In the genomic region with DNA sequence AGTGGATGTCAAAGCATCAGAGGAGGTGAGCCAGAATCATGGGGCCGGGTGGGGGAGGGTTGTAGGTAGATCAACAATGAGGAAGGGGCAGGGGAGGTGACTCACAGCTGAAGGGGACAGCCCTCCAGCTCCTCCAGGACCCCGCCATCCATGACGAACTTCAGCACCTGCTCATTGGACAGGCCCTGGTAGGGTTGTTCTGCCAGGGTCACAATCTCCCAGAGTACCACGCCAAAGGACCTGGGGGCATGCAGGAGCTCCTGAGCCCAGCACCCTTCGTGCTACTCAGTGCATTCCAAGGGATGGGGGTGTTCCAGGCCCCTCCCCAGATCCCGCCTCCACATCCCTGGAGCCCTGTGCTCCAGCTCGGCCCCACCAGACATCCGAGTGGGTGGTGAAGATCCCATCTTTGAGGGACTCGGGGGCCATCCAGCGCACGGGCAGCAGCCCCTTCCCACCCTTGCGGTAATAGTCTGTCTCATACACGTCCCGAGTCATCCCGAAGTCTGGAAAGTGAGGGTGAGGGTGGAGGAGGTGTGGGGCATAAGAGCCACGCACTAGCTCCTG, we compare ENCODE assay signal across 24 cellular contexts. TPM values are rescaled to one million over a fixed set of nuclear protein-coding genes. Genes with fewer than 3 reads are reported as not detected.
"Had no signal": no experiment of that assay in that cellular context is flagged by ENCODE, and none has a peak within 500 bp of the region (broad histone marks: within the 10 kb centered on the region; RNA-seq: fewer than 3 reads in every experiment).

No MANE protein-coding gene starts in this region.

- H3K4me1 ChIP-seq: prostate gland had no signal

- H3K27ac ChIP-seq: adrenal gland, esophagus muscularis mucosa, left lung, prostate gland, right atrium auricular region, tibial artery had no signal

- H3K4me3 ChIP-seq: adrenal gland, esophagus muscularis mucosa, left lung, prostate gland, right atrium auricular region, tibial artery had no signal

- ATAC-seq: activated naive CD4-positive, alpha-beta T cell treated with anti-CD3 and anti-CD28 coated beads, Interleukin-2, amount 50 U/mL, for 72 hours; left lung; stimulated activated naive CD8-positive, alpha-beta T cell treated with anti-CD3 and anti-CD28 coated beads, Interleukin-15, Interleukin-2, amounts not matched to agents 100 U/mL and 50 U/mL, for 24 hours; WTC11 had no signal

- H3K36me3 ChIP-seq: adrenal gland, esophagus muscularis mucosa, left lung, prostate gland, right atrium auricular region, tibial artery had no signal

- DNase-seq: activated CD4-positive, alpha-beta memory T cell treated with anti-CD3 and anti-CD28 coated beads for 36 hours; activated CD4-positive, alpha-beta T cell treated with anti-CD3 and anti-CD28 coated beads for 4 hours; activated gamma-delta T cell treated with Interleukin-2 at 50 U/mL for 16 hours; activated T-cell treated with anti-CD3 and anti-CD28 coated beads for 4 hours; adrenal gland; effector CD8-positive, alpha-beta T cell; left lung; midbrain; stimulated activated CD4-positive, alpha-beta T cell treated with anti-CD3 and anti-CD28 coated beads, Interleukin-2, amount 100 ng/mL, for 24 hours; stimulated activated naive CD8-positive, alpha-beta T cell treated with anti-CD3 and anti-CD28 coated beads, Interleukin-15, Interleukin-2, amounts not matched to agents 100 U/mL and 50 U/mL, for 24 hours; substantia nigra; tibial artery had no signal

- FAIRE-seq: astrocyte, bronchial epithelial cell, endothelial cell of umbilical vein, keratinocyte had no signal

- H3K9me3 ChIP-seq: adrenal gland, esophagus muscularis mucosa, left lung, prostate gland, right atrium auricular region, tibial artery had no signal

RNA-seq across cellular contexts. Expression of a gene that starts 17.5 kb away (rescaled TPM):
- total RNA-seq: bronchial epithelial cell, endothelial cell of umbilical vein, esophagus muscularis mucosa, left lung, lung microvascular endothelial cell, right atrium auricular region had no signal
- polyA plus RNA-seq: endothelial cell of umbilical vein, keratinocyte had no signal

RNA-seq across cellular contexts. Expression of a gene that starts 19.3 kb away (rescaled TPM):
- total RNA-seq: bronchial epithelial cell, endothelial cell of umbilical vein, lung microvascular endothelial cell had no signal

RNA-seq across cellular contexts. Expression of a gene that starts 24.7 kb away (rescaled TPM):
- total RNA-seq: cerebellum, lung microvascular endothelial cell, urinary bladder had no signal

RNA-seq across cellular contexts. Expression of a gene that starts 52.1 kb away (rescaled TPM):
- total RNA-seq: activated CD4-positive, alpha-beta memory T cell treated with anti-CD3 and anti-CD28 coated beads for 36 hours had no signal
